In the genomic region with DNA sequence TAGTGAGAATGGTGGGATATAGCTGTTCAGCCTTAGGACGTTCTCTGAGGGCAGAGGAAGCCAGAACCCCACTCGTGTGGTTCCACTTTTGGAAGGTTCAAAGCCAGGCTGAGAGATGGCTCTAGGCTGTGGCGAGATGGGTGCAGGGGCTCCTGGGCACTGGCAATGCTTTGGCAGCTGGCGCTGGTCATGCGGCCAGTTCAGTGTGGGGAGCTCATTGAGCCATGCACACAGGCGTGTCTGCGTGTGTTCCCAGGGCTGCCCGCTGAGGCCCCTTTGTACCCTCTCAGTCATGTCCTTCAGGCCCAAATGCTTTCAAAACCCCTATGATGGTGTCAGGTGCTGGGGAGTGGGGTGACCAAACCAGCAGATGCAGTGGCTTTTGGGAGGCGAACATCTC, we compare ENCODE assay signal across 12 cellular contexts. TPM values are rescaled to one million over a fixed set of nuclear protein-coding genes. Genes with fewer than 3 reads are reported as not detected.
A peak's percentile ranks its signal among the peaks of the same experiment; 100 is the strongest.
DNase-seq lines count a peak whose midpoint lies in the region; ATAC-seq, FAIRE-seq and TF ChIP-seq lines count a peak whose summit lies in the region.
"Had no signal": no experiment of that assay in that cellular context is flagged by ENCODE, and none has a peak within 500 bp of the region (broad histone marks: within the 10 kb centered on the region; RNA-seq: fewer than 3 reads in every experiment).

No MANE protein-coding gene starts in this region.

- H3K9me3 ChIP-seq in SU-DHL-6 (ENCODE audit: insufficient read depth, low read length) (no peaks in the 10 kb centered on the region), iPS-18c (ENCODE audit: control insufficient read depth, insufficient read depth, low read length) (peaks cover 18% of the 10 kb centered on the region), vagina (no peaks in the 10 kb centered on the region)
- H3K9me3 ChIP-seq: suprapubic skin had no signal

- peaks cover 27% of the 10 kb centered on the region for H3K4me1 ChIP-seq in vagina

- peak overlapping the region; percentile 82; the same call in 1 of the 2 replicates for H3K9ac ChIP-seq in SU-DHL-6 (ENCODE audit: low read length)

- H3K4me3 Mint-ChIP-seq in stimulated activated naive CD8-positive, alpha-beta T cell treated with anti-CD3 and anti-CD28 coated beads, Interleukin-15, Interleukin-2, amounts not matched to agents 100 ng/mL and 50 ng/mL, for 24 hours, result peak overlapping the region; percentile 90
- peak overlapping the region; percentile 41 for H3K4me3 Mint-ChIP-seq in type B pancreatic cell

- no peaks in the 10 kb centered on the region for H4K20me1 ChIP-seq in SU-DHL-6 (ENCODE audit: low read depth, low read length)

- peaks cover 40% of the 10 kb centered on the region for H3K4me1 Mint-ChIP-seq in stimulated activated naive CD8-positive, alpha-beta T cell treated with anti-CD3 and anti-CD28 coated beads, Interleukin-15, Interleukin-2, amounts not matched to agents 100 ng/mL and 50 ng/mL, for 24 hours (ENCODE audit: low read depth)
- H3K4me1 Mint-ChIP-seq in type B pancreatic cell (ENCODE audit: unreplicated experiment), result no peaks in the 10 kb centered on the region

- no peak for DNase-seq in stimulated activated naive CD8-positive, alpha-beta T cell treated with anti-CD3 and anti-CD28 coated beads, Interleukin-15, Interleukin-2, amounts not matched to agents 100 U/mL and 50 U/mL, for 24 hours
- DNase-seq in type B pancreatic cell (ENCODE audit: extremely low spot score, unreplicated experiment) (no peak), frontal cortex (ENCODE audit: low spot score in 2 of 2) (no peak), vagina (ENCODE audit: extremely low spot score in 2 of 2) (no peak)
- DNase-seq: cortex of kidney, Kasumi-1, NCI-H2029 treated with DMSO at 0.1 percent for 48 hours had no signal

- H3K27me3 Mint-ChIP-seq in stimulated activated naive CD8-positive, alpha-beta T cell treated with anti-CD3 and anti-CD28 coated beads, Interleukin-15, Interleukin-2, amounts not matched to agents 100 ng/mL and 50 ng/mL, for 24 hours, result no peaks in the 10 kb centered on the region
- H3K27me3 Mint-ChIP-seq in type B pancreatic cell, result no peaks in the 10 kb centered on the region

- H3K9me2 ChIP-seq in SU-DHL-6 (replicated peaks; ENCODE audit: insufficient read depth, low read length), result no peaks in the 10 kb centered on the region

- H3K27ac Mint-ChIP-seq in stimulated activated naive CD8-positive, alpha-beta T cell treated with anti-CD3 and anti-CD28 coated beads, Interleukin-15, Interleukin-2, amounts not matched to agents 100 ng/mL and 50 ng/mL, for 24 hours, result no peak overlapping the region
- H3K27ac Mint-ChIP-seq in type B pancreatic cell, result no peak overlapping the region

- peaks cover 5% of the 10 kb centered on the region; the same call in 1 of the 2 replicates for H3K36me3 ChIP-seq in SU-DHL-6 (ENCODE audit: low read length)
- H3K36me3 ChIP-seq in vagina, result peaks cover 0 to 8% of the 10 kb centered on the region in 2 donors

- no peaks in the 10 kb centered on the region for H3K27me3 ChIP-seq in SU-DHL-6 (ENCODE audit: low read length)
- H3K27me3 ChIP-seq in vagina, result no peaks in the 10 kb centered on the region
- H3K27me3 ChIP-seq: suprapubic skin had no signal

- peaks cover 14% of the 10 kb centered on the region for H3K9me3 Mint-ChIP-seq in stimulated activated naive CD8-positive, alpha-beta T cell treated with anti-CD3 and anti-CD28 coated beads, Interleukin-15, Interleukin-2, amounts not matched to agents 100 ng/mL and 50 ng/mL, for 24 hours
- peaks cover 11% of the 10 kb centered on the region for H3K9me3 Mint-ChIP-seq in type B pancreatic cell

- peak overlapping the region; percentile 84 for H3K4me2 ChIP-seq in SU-DHL-6 (ENCODE audit: low read depth, low read length, poor library complexity, severe bottlenecking)

- H3K79me2 ChIP-seq in SU-DHL-6 (ENCODE audit: insufficient read depth, low read length), result peaks cover 14% of the 10 kb centered on the region; the same call in 1 of the 2 replicates

- H2AFZ ChIP-seq in SU-DHL-6 (ENCODE audit: low read depth, low read length, severe bottlenecking), result no peak overlapping the region

- FAIRE-seq in frontal cortex (lab: Jason Lieb, UNC), result no peak

- H3K27ac ChIP-seq in SU-DHL-6 (ENCODE audit: low read depth, low read length) (no peak overlapping the region), vagina (no peak overlapping the region)
- H3K27ac ChIP-seq: suprapubic skin had no signal

- H3F3A ChIP-seq in SU-DHL-6 (ENCODE audit: insufficient read depth), result no peaks in the 10 kb centered on the region

- ATAC-seq in stimulated activated naive CD8-positive, alpha-beta T cell treated with anti-CD3 and anti-CD28 coated beads, Interleukin-15, Interleukin-2, amounts not matched to agents 100 U/mL and 50 U/mL, for 24 hours, result no peak
- ATAC-seq in GM18517 (IDR thresholded peaks at IDR 0.05; ENCODE audit: unreplicated experiment), result no peak

- H3K4me3 ChIP-seq in SU-DHL-6 (ENCODE audit: insufficient read depth, low read length, poor library complexity, severe bottlenecking) (peak overlapping the region; percentile 68), iPS-18c (ENCODE audit: insufficient read depth, low read depth, low read length) (0 out of 2 replicates have a peak overlapping the region, but pooled peaks have one; percentile 1), vagina (no peak overlapping the region)

- TF ChIP-seq POLR2A in vagina (IDR thresholded peaks at IDR 0.05), result no peak

- TF ChIP-seq CTCF in SU-DHL-6 (IDR thresholded peaks at IDR 0.05; ENCODE audit: insufficient read depth, low read length, poor library complexity, severe bottlenecking) (no peak), type B pancreatic cell (conservative IDR thresholded peaks at IDR 0.05) (no peak), vagina (IDR thresholded peaks at IDR 0.05) (no peak)

- peaks cover 33% of the 10 kb centered on the region for H3K36me3 Mint-ChIP-seq in stimulated activated naive CD8-positive, alpha-beta T cell treated with anti-CD3 and anti-CD28 coated beads, Interleukin-15, Interleukin-2, amounts not matched to agents 100 ng/mL and 50 ng/mL, for 24 hours (ENCODE audit: low read depth)
- peaks cover 17% of the 10 kb centered on the region for H3K36me3 Mint-ChIP-seq in type B pancreatic cell

- intact Hi-C loops in vagina (cut with DNase I), result no loop called here

RNA-seq across cellular contexts. Expression of a gene that starts 1.7 kb away (rescaled TPM):
- total RNA-seq in type B pancreatic cell (ENCODE audit: low replicate concordance), result 0.76 and 4.1 TPM in 2 replicates
- 0.41 TPM for total RNA-seq in frontal cortex
- not detected for total RNA-seq in vagina

RNA-seq across cellular contexts. Expression of a gene that starts 19.6 kb away (rescaled TPM):
- total RNA-seq in type B pancreatic cell (ENCODE audit: low replicate concordance) (113 and 194 TPM in 2 replicates), frontal cortex (42.0 TPM), vagina (82.7 TPM)

Comparison
In these comparisons a context has a peak if more than half of its experiments do, and no peak if none do; other contexts are left out.
1. H3K4me3 ChIP-seq: peak in SU-DHL-6 (single experiment) and iPS-18c (single experiment); none in vagina (0 of 2).